ENCODE assay signal across 12 cellular contexts in the genomic region with DNA sequence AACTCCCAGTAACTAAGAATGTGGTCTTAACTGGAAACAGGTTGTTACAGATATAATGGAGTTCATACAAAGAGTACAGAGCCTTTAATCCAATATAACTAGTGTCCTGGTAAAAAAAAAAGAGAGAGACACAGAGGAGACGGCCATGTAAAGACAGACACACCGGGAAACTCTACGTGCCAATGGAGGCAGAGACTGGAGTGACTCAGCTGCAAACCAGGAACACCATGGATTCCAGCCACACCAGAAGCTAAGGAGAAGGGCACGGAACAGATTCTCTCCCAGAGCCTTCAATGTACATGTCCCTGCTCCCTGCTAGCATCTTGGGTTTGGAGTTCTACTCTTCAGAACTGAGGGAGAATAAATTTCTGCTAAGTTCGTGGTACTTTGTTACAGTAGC. TPM values are rescaled to one million over a fixed set of nuclear protein-coding genes. Genes with fewer than 3 reads are reported as not detected.
DNase-seq lines count a peak whose midpoint lies in the region; ATAC-seq and TF ChIP-seq lines count a peak whose summit lies in the region.
"Had no signal": no experiment of that assay in that cellular context is flagged by ENCODE, and none has a peak within 500 bp of the region (broad histone marks: within the 10 kb centered on the region; RNA-seq: fewer than 3 reads in every experiment).

No MANE protein-coding gene starts in this region.

- H3K27me3 Mint-ChIP-seq in stimulated activated naive CD8-positive, alpha-beta T cell treated with anti-CD3 and anti-CD28 coated beads, Interleukin-15, Interleukin-2, amounts not matched to agents 100 ng/mL and 50 ng/mL, for 24 hours = no peaks in the 10 kb centered on the region
- no peaks in the 10 kb centered on the region for H3K27me3 Mint-ChIP-seq in activated CD4-positive, alpha-beta memory T cell treated with anti-CD3 and anti-CD28 coated beads, Interleukin-2, amount 10 ng/mL, durations not matched to agents 7 days and 5 days
- no peaks in the 10 kb centered on the region for H3K27me3 Mint-ChIP-seq in type B pancreatic cell

- H3K4me1 Mint-ChIP-seq in stimulated activated naive CD8-positive, alpha-beta T cell treated with anti-CD3 and anti-CD28 coated beads, Interleukin-15, Interleukin-2, amounts not matched to agents 100 ng/mL and 50 ng/mL, for 24 hours (ENCODE audit: low read depth) = peaks cover 46% of the 10 kb centered on the region
- H3K4me1 Mint-ChIP-seq in activated CD4-positive, alpha-beta memory T cell treated with anti-CD3 and anti-CD28 coated beads, Interleukin-2, amount 10 ng/mL, durations not matched to agents 7 days and 5 days = peaks cover 48% of the 10 kb centered on the region
- peaks cover 22% of the 10 kb centered on the region for H3K4me1 Mint-ChIP-seq in type B pancreatic cell (ENCODE audit: unreplicated experiment)

- TF ChIP-seq CTCF in foreskin fibroblast (IDR thresholded peaks at IDR 0.05; ENCODE audit: low read depth, low read length) (no peak), type B pancreatic cell (conservative IDR thresholded peaks at IDR 0.05) (no peak)

- H3K4me3 ChIP-seq in foreskin fibroblast (ENCODE audit: low read depth in 1 of 2, low read length in 2 of 2) = no peak overlapping the region

- H3K4me3 Mint-ChIP-seq in stimulated activated naive CD8-positive, alpha-beta T cell treated with anti-CD3 and anti-CD28 coated beads, Interleukin-15, Interleukin-2, amounts not matched to agents 100 ng/mL and 50 ng/mL, for 24 hours = peak overlapping the region; percentile 100
- peak overlapping the region; percentile 100 for H3K4me3 Mint-ChIP-seq in activated CD4-positive, alpha-beta memory T cell treated with anti-CD3 and anti-CD28 coated beads, Interleukin-2, amount 10 ng/mL, durations not matched to agents 7 days and 5 days
- H3K4me3 Mint-ChIP-seq in type B pancreatic cell = peak overlapping the region; percentile 58

- POLR2A ChIA-PET in activated CD4-positive, alpha-beta memory T cell treated with anti-CD3 and anti-CD28 coated beads, Interleukin-2, amount 10 ng/mL, durations not matched to agents 7 days and 5 days (lab: Charles Lee) = no interaction called here

- ATAC-seq in stimulated activated naive CD8-positive, alpha-beta T cell treated with anti-CD3 and anti-CD28 coated beads, Interleukin-15, Interleukin-2, amounts not matched to agents 100 U/mL and 50 U/mL, for 24 hours = no peak
- ATAC-seq: gastroesophageal sphincter had no signal

- H3K27ac Mint-ChIP-seq in stimulated activated naive CD8-positive, alpha-beta T cell treated with anti-CD3 and anti-CD28 coated beads, Interleukin-15, Interleukin-2, amounts not matched to agents 100 ng/mL and 50 ng/mL, for 24 hours = peak overlapping the region; percentile 64
- no peak overlapping the region for H3K27ac Mint-ChIP-seq in activated CD4-positive, alpha-beta memory T cell treated with anti-CD3 and anti-CD28 coated beads, Interleukin-2, amount 10 ng/mL, durations not matched to agents 7 days and 5 days
- peak overlapping the region; percentile 27 for H3K27ac Mint-ChIP-seq in type B pancreatic cell

- H3K9me3 Mint-ChIP-seq in stimulated activated naive CD8-positive, alpha-beta T cell treated with anti-CD3 and anti-CD28 coated beads, Interleukin-15, Interleukin-2, amounts not matched to agents 100 ng/mL and 50 ng/mL, for 24 hours = no peaks in the 10 kb centered on the region
- H3K9me3 Mint-ChIP-seq in activated CD4-positive, alpha-beta memory T cell treated with anti-CD3 and anti-CD28 coated beads, Interleukin-2, amount 10 ng/mL, durations not matched to agents 7 days and 5 days = no peaks in the 10 kb centered on the region
- no peaks in the 10 kb centered on the region for H3K9me3 Mint-ChIP-seq in type B pancreatic cell

- CTCF ChIA-PET in activated CD4-positive, alpha-beta memory T cell treated with anti-CD3 and anti-CD28 coated beads, Interleukin-2, amount 10 ng/mL, durations not matched to agents 7 days and 5 days (lab: Charles Lee) = no interaction called here

- DNase-seq in stimulated activated naive CD8-positive, alpha-beta T cell treated with anti-CD3 and anti-CD28 coated beads, Interleukin-15, Interleukin-2, amounts not matched to agents 100 U/mL and 50 U/mL, for 24 hours = no peak
- DNase-seq in activated CD4-positive, alpha-beta memory T cell treated with anti-CD3 and anti-CD28 coated beads, Interleukin-2, amount 10 ng/mL, durations not matched to agents 7 days and 5 days = no peak
- DNase-seq in foreskin fibroblast = peak; percentile 16 to 30
- no peak for DNase-seq in type B pancreatic cell (ENCODE audit: extremely low spot score, unreplicated experiment)
- no peak for DNase-seq in inferior parietal cortex (ENCODE audit: extremely low spot score)
- no peak for DNase-seq in effector CD4-positive, alpha-beta T cell
- no peak for DNase-seq in stimulated activated CD4-positive, alpha-beta T cell treated with anti-CD3 and anti-CD28 coated beads, Interleukin-4, amount 100 ng/mL, for 4 hours
- DNase-seq: DMS79 treated with DMSO at 0.1 percent for 48 hours, NCI-H1048, posterior cingulate gyrus had no signal

- H3K36me3 Mint-ChIP-seq in stimulated activated naive CD8-positive, alpha-beta T cell treated with anti-CD3 and anti-CD28 coated beads, Interleukin-15, Interleukin-2, amounts not matched to agents 100 ng/mL and 50 ng/mL, for 24 hours (ENCODE audit: low read depth) = peaks cover 61% of the 10 kb centered on the region
- H3K36me3 Mint-ChIP-seq in activated CD4-positive, alpha-beta memory T cell treated with anti-CD3 and anti-CD28 coated beads, Interleukin-2, amount 10 ng/mL, durations not matched to agents 7 days and 5 days (ENCODE audit: low read depth) = peaks cover 75% of the 10 kb centered on the region
- peaks cover 31% of the 10 kb centered on the region for H3K36me3 Mint-ChIP-seq in type B pancreatic cell

RNA-seq across cellular contexts. Expression of gene RNF168, which starts 4.5 kb away (rescaled TPM):
- total RNA-seq in activated CD4-positive, alpha-beta memory T cell treated with anti-CD3 and anti-CD28 coated beads, Interleukin-2, amount 10 ng/mL, durations not matched to agents 7 days and 5 days = 10 to 100 TPM; 45.0 to 45.6 TPM
- 21.2 and 23.5 TPM in 2 replicates for total RNA-seq in type B pancreatic cell (ENCODE audit: low replicate concordance)

RNA-seq across cellular contexts. Expression of gene SMCO1, which starts 16.1 kb away (rescaled TPM):
- not detected for total RNA-seq in activated CD4-positive, alpha-beta memory T cell treated with anti-CD3 and anti-CD28 coated beads, Interleukin-2, amount 10 ng/mL, durations not matched to agents 7 days and 5 days
- total RNA-seq in type B pancreatic cell (ENCODE audit: low replicate concordance) = not detected in 2 replicates
- total RNA-seq: gastroesophageal sphincter had no signal

Comparison
In these comparisons a context has a peak if more than half of its experiments do, and no peak if none do; other contexts are left out.
1. DNase-seq: peak in foreskin fibroblast (2 of 2); none in stimulated activated naive CD8-positive, alpha-beta T cell treated with anti-CD3 and anti-CD28 coated beads, Interleukin-15, Interleukin-2, amounts not matched to agents 100 U/mL and 50 U/mL, for 24 hours (single experiment), activated CD4-positive, alpha-beta memory T cell treated with anti-CD3 and anti-CD28 coated beads, Interleukin-2, amount 10 ng/mL, durations not matched to agents 7 days and 5 days (single experiment), type B pancreatic cell (single experiment), inferior parietal cortex (single experiment), effector CD4-positive, alpha-beta T cell (single experiment) and stimulated activated CD4-positive, alpha-beta T cell treated with anti-CD3 and anti-CD28 coated beads, Interleukin-4, amount 100 ng/mL, for 4 hours (0 of 2).
2. Peak in every context shown above with its lines, with median percentiles within 50 percentile points of each other: H3K4me3 Mint-ChIP-seq.